ENCODE assay signal across 1 cellular context in the genomic region with DNA sequence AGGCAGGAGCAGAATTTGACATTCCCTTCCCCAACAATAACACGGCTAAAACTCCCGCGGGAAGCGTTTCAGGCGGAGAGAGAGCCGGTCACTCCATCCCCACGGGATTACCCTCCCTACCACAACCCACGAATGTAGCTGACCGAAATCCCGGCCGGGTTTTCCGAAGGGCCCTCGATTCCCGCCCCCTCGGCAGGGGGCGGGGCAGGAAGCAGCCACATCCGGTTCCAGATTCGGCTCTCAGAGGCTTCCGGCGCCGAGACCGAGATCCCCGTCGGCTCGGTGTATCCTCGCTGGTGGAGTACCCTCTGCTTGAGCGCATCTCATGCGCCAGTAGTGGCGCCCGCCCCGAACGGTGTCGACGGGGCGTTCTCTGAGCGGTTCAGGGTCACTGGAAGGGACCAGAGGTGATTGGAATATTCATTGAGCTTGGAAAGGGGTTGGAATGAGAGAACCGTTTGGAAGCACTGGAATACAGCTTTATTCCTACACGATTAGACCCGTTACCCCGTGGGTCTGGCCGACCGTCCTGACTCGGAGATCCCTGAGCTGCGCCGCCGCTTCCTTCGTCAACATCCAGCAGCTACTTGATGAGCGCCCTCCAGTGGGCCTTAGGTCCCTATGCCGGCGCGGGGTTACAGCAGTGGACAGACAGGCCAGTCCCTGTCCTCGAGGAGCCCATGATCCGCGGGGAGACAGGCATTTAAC.
TF ChIP-seq lines count a peak whose summit lies in the region.

No MANE protein-coding gene starts in this region.

TF ChIP-seq in K562, 482 proteins besides CTCF, POLR2A, EP300 and RAD21 (continued from another document and continues in another):
- TF ChIP-seq ZNF695 (CRISPR knock-in tag; IDR thresholded peaks at IDR 0.05) (no peak), CBX8 (IDR thresholded peaks at IDR 0.05; ENCODE audit: borderline replicate concordance, extremely low read depth, low read depth, low read length, poor library complexity, severe bottlenecking) (no peak), NR2F6 (CRISPR knock-in tag; IDR thresholded peaks at IDR 0.05) (peak; percentile 15; the same call in 1 of the 2 replicates), XRCC5 (IDR thresholded peaks at IDR 0.05; ENCODE audit: low read depth, low read length) (peak; percentile 69; the same call in 1 of the 2 replicates), ZBTB2 (IDR thresholded peaks at IDR 0.05) (peak; percentile 40; the same call in 1 of the 2 replicates), CTBP1 (IDR thresholded peaks at IDR 0.05; ENCODE audit: borderline replicate concordance) (peak; percentile 92; the same call in 1 of the 2 replicates), HOXB6 (CRISPR knock-in tag; IDR thresholded peaks at IDR 0.05; ENCODE audit: borderline replicate concordance) (peak; percentile 8; the same call in 1 of the 2 replicates), JUNB (CRISPR knock-in tag; conservative IDR thresholded peaks at IDR 0.05) (no peak), ZNF518B (CRISPR knock-in tag; IDR thresholded peaks at IDR 0.05) (no peak), ZBTB5 (IDR thresholded peaks at IDR 0.05) (no peak), ZNF3 (CRISPR knock-in tag; IDR thresholded peaks at IDR 0.05) (peak; percentile 45; the same call in 1 of the 2 replicates), ETV1 (tag; conservative IDR thresholded peaks at IDR 0.05; ENCODE audit: low read depth) (peak; percentile 97), ZNF184 (CRISPR knock-in tag; IDR thresholded peaks at IDR 0.05) (no peak), ZNF354B (CRISPR knock-in tag; IDR thresholded peaks at IDR 0.05) (no peak), ZFP30 (CRISPR knock-in tag; IDR thresholded peaks at IDR 0.05; ENCODE audit: borderline replicate concordance) (no peak; the same call in 1 of the 2 replicates)
- TF ChIP-seq, protein P1, sequence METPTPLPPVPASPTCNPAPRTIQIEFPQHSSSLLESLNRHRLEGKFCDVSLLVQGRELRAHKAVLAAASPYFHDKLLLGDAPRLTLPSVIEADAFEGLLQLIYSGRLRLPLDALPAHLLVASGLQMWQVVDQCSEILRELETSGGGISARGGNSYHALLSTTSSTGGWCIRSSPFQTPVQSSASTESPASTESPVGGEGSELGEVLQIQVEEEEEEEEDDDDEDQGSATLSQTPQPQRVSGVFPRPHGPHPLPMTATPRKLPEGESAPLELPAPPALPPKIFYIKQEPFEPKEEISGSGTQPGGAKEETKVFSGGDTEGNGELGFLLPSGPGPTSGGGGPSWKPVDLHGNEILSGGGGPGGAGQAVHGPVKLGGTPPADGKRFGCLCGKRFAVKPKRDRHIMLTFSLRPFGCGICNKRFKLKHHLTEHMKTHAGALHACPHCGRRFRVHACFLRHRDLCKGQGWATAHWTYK (CRISPR knock-in tag; IDR thresholded peaks at IDR 0.05) = peak; percentile 75
- TF ChIP-seq, protein P2, sequence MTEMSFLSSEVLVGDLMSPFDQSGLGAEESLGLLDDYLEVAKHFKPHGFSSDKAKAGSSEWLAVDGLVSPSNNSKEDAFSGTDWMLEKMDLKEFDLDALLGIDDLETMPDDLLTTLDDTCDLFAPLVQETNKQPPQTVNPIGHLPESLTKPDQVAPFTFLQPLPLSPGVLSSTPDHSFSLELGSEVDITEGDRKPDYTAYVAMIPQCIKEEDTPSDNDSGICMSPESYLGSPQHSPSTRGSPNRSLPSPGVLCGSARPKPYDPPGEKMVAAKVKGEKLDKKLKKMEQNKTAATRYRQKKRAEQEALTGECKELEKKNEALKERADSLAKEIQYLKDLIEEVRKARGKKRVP (CRISPR knock-in tag; IDR thresholded peaks at IDR 0.05) = peak; percentile 26; the same call in 1 of the 2 replicates
- TF ChIP-seq, protein P3, sequence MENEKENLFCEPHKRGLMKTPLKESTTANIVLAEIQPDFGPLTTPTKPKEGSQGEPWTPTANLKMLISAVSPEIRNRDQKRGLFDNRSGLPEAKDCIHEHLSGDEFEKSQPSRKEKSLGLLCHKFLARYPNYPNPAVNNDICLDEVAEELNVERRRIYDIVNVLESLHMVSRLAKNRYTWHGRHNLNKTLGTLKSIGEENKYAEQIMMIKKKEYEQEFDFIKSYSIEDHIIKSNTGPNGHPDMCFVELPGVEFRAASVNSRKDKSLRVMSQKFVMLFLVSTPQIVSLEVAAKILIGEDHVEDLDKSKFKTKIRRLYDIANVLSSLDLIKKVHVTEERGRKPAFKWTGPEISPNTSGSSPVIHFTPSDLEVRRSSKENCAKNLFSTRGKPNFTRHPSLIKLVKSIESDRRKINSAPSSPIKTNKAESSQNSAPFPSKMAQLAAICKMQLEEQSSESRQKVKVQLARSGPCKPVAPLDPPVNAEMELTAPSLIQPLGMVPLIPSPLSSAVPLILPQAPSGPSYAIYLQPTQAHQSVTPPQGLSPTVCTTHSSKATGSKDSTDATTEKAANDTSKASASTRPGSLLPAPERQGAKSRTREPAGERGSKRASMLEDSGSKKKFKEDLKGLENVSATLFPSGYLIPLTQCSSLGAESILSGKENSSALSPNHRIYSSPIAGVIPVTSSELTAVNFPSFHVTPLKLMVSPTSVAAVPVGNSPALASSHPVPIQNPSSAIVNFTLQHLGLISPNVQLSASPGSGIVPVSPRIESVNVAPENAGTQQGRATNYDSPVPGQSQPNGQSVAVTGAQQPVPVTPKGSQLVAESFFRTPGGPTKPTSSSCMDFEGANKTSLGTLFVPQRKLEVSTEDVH (IDR thresholded peaks at IDR 0.05; ENCODE audit: low read depth, partially characterized antibody) = peak; percentile 88
- TF ChIP-seq, protein P4, sequence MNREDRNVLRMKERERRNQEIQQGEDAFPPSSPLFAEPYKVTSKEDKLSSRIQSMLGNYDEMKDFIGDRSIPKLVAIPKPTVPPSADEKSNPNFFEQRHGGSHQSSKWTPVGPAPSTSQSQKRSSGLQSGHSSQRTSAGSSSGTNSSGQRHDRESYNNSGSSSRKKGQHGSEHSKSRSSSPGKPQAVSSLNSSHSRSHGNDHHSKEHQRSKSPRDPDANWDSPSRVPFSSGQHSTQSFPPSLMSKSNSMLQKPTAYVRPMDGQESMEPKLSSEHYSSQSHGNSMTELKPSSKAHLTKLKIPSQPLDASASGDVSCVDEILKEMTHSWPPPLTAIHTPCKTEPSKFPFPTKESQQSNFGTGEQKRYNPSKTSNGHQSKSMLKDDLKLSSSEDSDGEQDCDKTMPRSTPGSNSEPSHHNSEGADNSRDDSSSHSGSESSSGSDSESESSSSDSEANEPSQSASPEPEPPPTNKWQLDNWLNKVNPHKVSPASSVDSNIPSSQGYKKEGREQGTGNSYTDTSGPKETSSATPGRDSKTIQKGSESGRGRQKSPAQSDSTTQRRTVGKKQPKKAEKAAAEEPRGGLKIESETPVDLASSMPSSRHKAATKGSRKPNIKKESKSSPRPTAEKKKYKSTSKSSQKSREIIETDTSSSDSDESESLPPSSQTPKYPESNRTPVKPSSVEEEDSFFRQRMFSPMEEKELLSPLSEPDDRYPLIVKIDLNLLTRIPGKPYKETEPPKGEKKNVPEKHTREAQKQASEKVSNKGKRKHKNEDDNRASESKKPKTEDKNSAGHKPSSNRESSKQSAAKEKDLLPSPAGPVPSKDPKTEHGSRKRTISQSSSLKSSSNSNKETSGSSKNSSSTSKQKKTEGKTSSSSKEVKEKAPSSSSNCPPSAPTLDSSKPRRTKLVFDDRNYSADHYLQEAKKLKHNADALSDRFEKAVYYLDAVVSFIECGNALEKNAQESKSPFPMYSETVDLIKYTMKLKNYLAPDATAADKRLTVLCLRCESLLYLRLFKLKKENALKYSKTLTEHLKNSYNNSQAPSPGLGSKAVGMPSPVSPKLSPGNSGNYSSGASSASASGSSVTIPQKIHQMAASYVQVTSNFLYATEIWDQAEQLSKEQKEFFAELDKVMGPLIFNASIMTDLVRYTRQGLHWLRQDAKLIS (CRISPR knock-in tag; IDR thresholded peaks at IDR 0.05) = peak; percentile 92
